In genomic region chr15:38255690-38256089, GRCh38 we compare ENCODE assay signal across 11 cellular contexts. TPM values are rescaled to one million over a fixed set of nuclear protein-coding genes. Genes with fewer than 3 reads are reported as not detected.
A peak's percentile ranks its signal among the peaks of the same experiment; 100 is the strongest.
DNase-seq lines count a peak whose midpoint lies in the region; ATAC-seq, FAIRE-seq and TF ChIP-seq lines count a peak whose summit lies in the region.
"Had no signal": no experiment of that assay in that cellular context is flagged by ENCODE, and none has a peak within 500 bp of the region (broad histone marks: within the 10 kb centered on the region; RNA-seq: fewer than 3 reads in every experiment).

No MANE protein-coding gene starts in this region.

- WGBS in HepG2 (ENCODE audit: low lambda C conversion rate): 71% methylated on average over 2 of the region's 2 CpGs
- WGBS in right lobe of liver (ENCODE audit: insufficient coverage, low coverage, low lambda C conversion rate, missing lambda C conversion rate): 43% methylated on average over 2 of the region's 2 CpGs
- 64 to 69% methylated on average over 2 of the region's 2 CpGs for WGBS in ectodermal cell, 2 experiments

- no peak for TF ChIP-seq CTCF in HepG2 (CRISPR knock-in tag; IDR thresholded peaks at IDR 0.05)
- no peak for TF ChIP-seq CTCF in right lobe of liver (IDR thresholded peaks at IDR 0.05)

- ATAC-seq in HepG2 (no peak), right lobe of liver (no peak), HG02884 (IDR thresholded peaks at IDR 0.05; ENCODE audit: unreplicated experiment) (no peak)

- H3K4me1 ChIP-seq in HepG2 (ENCODE audit: insufficient read depth, low read length) (peaks cover 31% of the 10 kb centered on the region), right lobe of liver (peaks cover 0 to 13% (median 5%) of the 10 kb centered on the region in 4 donors), ectodermal cell (ENCODE audit: control insufficient read depth, insufficient read depth, low read length) (peaks cover 5% of the 10 kb centered on the region), mucosa of rectum (ENCODE audit: control insufficient read depth in 2 of 2, insufficient read depth in 2 of 2, low read length in 2 of 2) (peaks cover 17% of the 10 kb centered on the region in 2 donors)

- H3K27me3 ChIP-seq in HepG2 (ENCODE audit: control insufficient read depth in 1 of 2, insufficient read depth in 2 of 2, low read length in 2 of 2) (no peaks in the 10 kb centered on the region; a peak in 1 of 5 replicates), right lobe of liver (no peaks in the 10 kb centered on the region), ectodermal cell (ENCODE audit: control insufficient read depth, insufficient read depth, low read length, poor library complexity, severe bottlenecking) (no peaks in the 10 kb centered on the region), mucosa of rectum (ENCODE audit: control insufficient read depth in 2 of 2, insufficient read depth in 2 of 2, low read length in 2 of 2) (no peaks in the 10 kb centered on the region), H7 (ENCODE audit: control insufficient read depth, insufficient read depth, low read length) (no peaks in the 10 kb centered on the region)

- H3K9ac ChIP-seq in HepG2 (ENCODE audit: insufficient read depth, low read depth, low read length) (no peak overlapping the region), mucosa of rectum (ENCODE audit: low read depth in 1 of 2, low read length in 2 of 2) (no peak overlapping the region)

- H3K36me3 Mint-ChIP-seq in activated naive CD4-positive, alpha-beta T cell treated with anti-CD3 and anti-CD28 coated beads, Interleukin-2, amount 10 ng/mL, durations not matched to agents 7 days and 5 days: no peaks in the 10 kb centered on the region
- H3K36me3 Mint-ChIP-seq: naive B cell had no signal

- no TSS peak for BruUV-seq in HepG2 (replicated peaks; lab: Mats Ljungman, UMichigan)

- peak overlapping the region; percentile 68 for H3K4me2 ChIP-seq in HepG2 (ENCODE audit: low read depth, low read length)

- no peak for DNase-seq in HepG2 (ENCODE audit: low spot score)
- no peak for DNase-seq in right lobe of liver
- DNase-seq in cerebellar cortex (ENCODE audit: low spot score): no peak
- no peak for DNase-seq in activated naive CD4-positive, alpha-beta T cell treated with anti-CD3 and anti-CD28 coated beads, Interleukin-2, amount 10 ng/mL, durations not matched to agents 7 days and 5 days
- DNase-seq in H7: no peak
- DNase-seq: GDM1, naive B cell, NCI-H526 had no signal

- in situ Hi-C loops in HepG2 (cut with HindIII; ENCODE audit: extremely low pct_ligation_motif_present, low pct_unique_long_range_greater_than_20kb): loop anchor here (10.0 kb wide), 1 partner anchor 181 kb away; no protein-coding TSS in a partner anchor

- peak overlapping the region in 2 of 3 experiments; percentile 78 to 84; a peak in 4 of 6 replicates for H3K4me3 ChIP-seq in HepG2 (replicated peaks in 1 of 3; ENCODE audit: insufficient read depth in 1 of 3, low read depth in 2 of 3, low read length in 3 of 3)
- peak overlapping the region in 1 of 3 donors; percentile 1 for H3K4me3 ChIP-seq in right lobe of liver
- peak overlapping the region; percentile 81 for H3K4me3 ChIP-seq in ectodermal cell (ENCODE audit: insufficient read depth, low read depth, low read length)
- H3K4me3 ChIP-seq in mucosa of rectum (ENCODE audit: low read length in 2 of 2): peak overlapping the region; percentile 19 to 32
- no peak overlapping the region; the same call in 1 of the 2 replicates for H3K4me3 ChIP-seq in H7 (ENCODE audit: insufficient read depth, low read depth, low read length)

- TF ChIP-seq POLR2A in HepG2 (IDR thresholded peaks at IDR 0.05; ENCODE audit: insufficient read depth in 1 of 2, low read depth in 2 of 2, low read length in 2 of 2): no peak
- TF ChIP-seq POLR2A in right lobe of liver (IDR thresholded peaks at IDR 0.05): no peak

- H3K36me3 ChIP-seq in HepG2 (replicated peaks in 1 of 2; ENCODE audit: control insufficient read depth in 1 of 2, insufficient read depth in 2 of 2, low read length in 2 of 2) (no peaks in the 10 kb centered on the region), right lobe of liver (no peaks in the 10 kb centered on the region), ectodermal cell (ENCODE audit: control insufficient read depth, insufficient read depth, low read length) (no peaks in the 10 kb centered on the region), mucosa of rectum (ENCODE audit: control insufficient read depth in 2 of 2, insufficient read depth in 2 of 2, low read length in 2 of 2) (no peaks in the 10 kb centered on the region), H7 (replicated peaks; ENCODE audit: control insufficient read depth, insufficient read depth, low read length) (no peaks in the 10 kb centered on the region)

- intact Hi-C loops in HepG2 (cut with micrococcal nuclease; ENCODE audit: unreplicated experiment): no loop called here
- intact Hi-C loops in right lobe of liver (cut with DNase I): no loop called here

- TF ChIP-seq RAD21 in HepG2 (CRISPR knock-in tag; IDR thresholded peaks at IDR 0.05): no peak

- POLR2A ChIA-PET in HepG2 (lab: Yijun Ruan, JAX): no interaction called here

- H3K27ac ChIP-seq in HepG2 (ENCODE audit: extremely low read length, insufficient read depth, low read length): no peak overlapping the region
- peak overlapping the region in 1 of 3 donors; percentile 2 for H3K27ac ChIP-seq in right lobe of liver
- no peak overlapping the region for H3K27ac ChIP-seq in ectodermal cell (ENCODE audit: insufficient read depth, low read depth, low read length, poor library complexity, severe bottlenecking)
- H3K27ac ChIP-seq in mucosa of rectum (ENCODE audit: low read depth in 2 of 2, low read length in 2 of 2): no peak overlapping the region

- peaks cover 28% of the 10 kb centered on the region for H3K4me1 Mint-ChIP-seq in activated naive CD4-positive, alpha-beta T cell treated with anti-CD3 and anti-CD28 coated beads, Interleukin-2, amount 10 ng/mL, durations not matched to agents 7 days and 5 days

- CTCF ChIA-PET in HepG2 (lab: Yijun Ruan, JAX; ENCODE audit: low intra/inter-chr PET ratio, low total read pairs): no interaction called here
- CTCF ChIA-PET in activated naive CD4-positive, alpha-beta T cell treated with anti-CD3 and anti-CD28 coated beads, Interleukin-2, amount 10 ng/mL, durations not matched to agents 7 days and 5 days (lab: Charles Lee): no interaction called here

- H3K4me3 Mint-ChIP-seq in activated naive CD4-positive, alpha-beta T cell treated with anti-CD3 and anti-CD28 coated beads, Interleukin-2, amount 10 ng/mL, durations not matched to agents 7 days and 5 days: no peak overlapping the region

- H2AFZ ChIP-seq in HepG2 (ENCODE audit: low read length): no peak overlapping the region

- H3K27ac Mint-ChIP-seq in activated naive CD4-positive, alpha-beta T cell treated with anti-CD3 and anti-CD28 coated beads, Interleukin-2, amount 10 ng/mL, durations not matched to agents 7 days and 5 days: no peak overlapping the region
- H3K27ac Mint-ChIP-seq: naive B cell had no signal

- H3K9me3 ChIP-seq in HepG2 (ENCODE audit: low read length) (no peaks in the 10 kb centered on the region), right lobe of liver (no peaks in the 10 kb centered on the region), ectodermal cell (ENCODE audit: control insufficient read depth, low read length) (no peaks in the 10 kb centered on the region), mucosa of rectum (ENCODE audit: control insufficient read depth in 2 of 2, low read length in 2 of 2) (no peaks in the 10 kb centered on the region)

- no peak for FAIRE-seq in HepG2 (lab: Jason Lieb, UNC)

- H3K27me3 Mint-ChIP-seq in activated naive CD4-positive, alpha-beta T cell treated with anti-CD3 and anti-CD28 coated beads, Interleukin-2, amount 10 ng/mL, durations not matched to agents 7 days and 5 days: peaks cover 46% of the 10 kb centered on the region

- peaks cover 36% of the 10 kb centered on the region for H4K20me1 ChIP-seq in HepG2 (ENCODE audit: insufficient read depth, low read length)

- no peaks in the 10 kb centered on the region for H3K9me3 Mint-ChIP-seq in activated naive CD4-positive, alpha-beta T cell treated with anti-CD3 and anti-CD28 coated beads, Interleukin-2, amount 10 ng/mL, durations not matched to agents 7 days and 5 days
- H3K9me3 Mint-ChIP-seq: naive B cell had no signal

- TF ChIP-seq EP300 in HepG2 (IDR thresholded peaks at IDR 0.05; ENCODE audit: low read depth in 2 of 2, low read length in 2 of 2) (no peak), HepG2 (CRISPR knock-in tag; IDR thresholded peaks at IDR 0.05; ENCODE audit: borderline replicate concordance) (no peak)

- peaks cover 78% of the 10 kb centered on the region for H3K79me2 ChIP-seq in HepG2 (ENCODE audit: insufficient read depth, low read length)

TF ChIP-seq in HepG2, 621 proteins besides CTCF, POLR2A, EP300 and RAD21 (continues in another document):
- TF ChIP-seq ZNF652 (CRISPR knock-in tag; IDR thresholded peaks at IDR 0.05; ENCODE audit: borderline replicate concordance, low read depth): peak; percentile 83

RNA-seq across cellular contexts. Expression of gene SPRED1, which starts 3.1 kb away (rescaled TPM):
- 9.4 and 9.6 TPM in 2 replicates for total RNA-seq in HepG2 (2016; rRNA removed; fragmentation: Illumina TruSeq; extraction: Trizol)
- total RNA-seq in HepG2 (2016; cell fraction: cytosol; rRNA removed; fragmentation: Illumina TruSeq; extraction: Trizol; ENCODE audit: low read depth): 3.8 and 3.9 TPM in 2 replicates
- 8.8 and 10.3 TPM in 2 replicates for total RNA-seq in HepG2 (2016; cell fraction: insoluble cytoplasmic fraction; rRNA removed; fragmentation: Illumina TruSeq; extraction: Trizol)
- 6.7 and 8.9 TPM in 2 replicates for total RNA-seq in HepG2 (2016; cell fraction: membrane; rRNA removed; fragmentation: Illumina TruSeq; extraction: Trizol)
- total RNA-seq in HepG2 (2016; cell fraction: nucleus; rRNA removed; fragmentation: Illumina TruSeq; extraction: Trizol): 9.2 and 11.1 TPM in 2 replicates
- 3.4 and 3.8 TPM in 2 replicates for polyA plus RNA-seq in HepG2 (2011; rRNA removed)
- polyA plus RNA-seq in HepG2 (2011; cell fraction: cytosol; rRNA removed): 1.4 and 2.6 TPM in 2 replicates
- 3.3 and 3.7 TPM in 2 replicates for polyA plus RNA-seq in HepG2 (2011; cell fraction: nucleus; rRNA removed)
- 7.2 and 8.0 TPM in 2 replicates for polyA plus RNA-seq in HepG2 (2012)
- polyA plus RNA-seq in HepG2 (2016; cell fraction: cytosol; fragmentation: Illumina TruSeq; extraction: Trizol; ENCODE audit: low read depth): 0.54 and 0.76 TPM in 2 replicates
- polyA plus RNA-seq in HepG2 (2016; cell fraction: insoluble cytoplasmic fraction; fragmentation: Illumina TruSeq; extraction: Trizol; ENCODE audit: low read depth): 7.2 and 7.7 TPM in 2 replicates
- polyA plus RNA-seq in HepG2 (2016; cell fraction: membrane; fragmentation: Illumina TruSeq; extraction: Trizol; ENCODE audit: low read depth): 2.1 and 2.6 TPM in 2 replicates
- polyA plus RNA-seq in HepG2 (2016; cell fraction: nucleus; fragmentation: Illumina TruSeq; extraction: Trizol; ENCODE audit: insufficient read depth, low read depth): 5.9 and 6.9 TPM in 2 replicates
- polyA minus RNA-seq in HepG2 (2011; rRNA and poly(A)+ RNA removed; ENCODE audit: low replicate concordance): 2.6 and 7.2 TPM in 2 replicates
- 8.4 and 9.2 TPM in 2 replicates for polyA minus RNA-seq in HepG2 (2011; cell fraction: cytosol; rRNA and poly(A)+ RNA removed)
- polyA minus RNA-seq in HepG2 (2011; cell fraction: nucleus; rRNA and poly(A)+ RNA removed): 33.1 and 35.3 TPM in 2 replicates
- 1 to 10 TPM; 4.5 to 9.6 (median 5.3) TPM for total RNA-seq in right lobe of liver
- polyA plus RNA-seq in ectodermal cell (2013, experiment 1 of 4): 25.5 TPM
- polyA plus RNA-seq in ectodermal cell (2013, experiment 2 of 4): 32.2 TPM
- 27.4 TPM for polyA plus RNA-seq in ectodermal cell (2013, experiment 3 of 4)
- 34.0 TPM for polyA plus RNA-seq in ectodermal cell (2013, experiment 4 of 4)
- 27.5 and 33.0 TPM in 2 replicates for total RNA-seq in H7 (2014; rRNA removed; shearing (Covaris generic))
